ENCODE assay signal across 18 cellular contexts in the genomic region with DNA sequence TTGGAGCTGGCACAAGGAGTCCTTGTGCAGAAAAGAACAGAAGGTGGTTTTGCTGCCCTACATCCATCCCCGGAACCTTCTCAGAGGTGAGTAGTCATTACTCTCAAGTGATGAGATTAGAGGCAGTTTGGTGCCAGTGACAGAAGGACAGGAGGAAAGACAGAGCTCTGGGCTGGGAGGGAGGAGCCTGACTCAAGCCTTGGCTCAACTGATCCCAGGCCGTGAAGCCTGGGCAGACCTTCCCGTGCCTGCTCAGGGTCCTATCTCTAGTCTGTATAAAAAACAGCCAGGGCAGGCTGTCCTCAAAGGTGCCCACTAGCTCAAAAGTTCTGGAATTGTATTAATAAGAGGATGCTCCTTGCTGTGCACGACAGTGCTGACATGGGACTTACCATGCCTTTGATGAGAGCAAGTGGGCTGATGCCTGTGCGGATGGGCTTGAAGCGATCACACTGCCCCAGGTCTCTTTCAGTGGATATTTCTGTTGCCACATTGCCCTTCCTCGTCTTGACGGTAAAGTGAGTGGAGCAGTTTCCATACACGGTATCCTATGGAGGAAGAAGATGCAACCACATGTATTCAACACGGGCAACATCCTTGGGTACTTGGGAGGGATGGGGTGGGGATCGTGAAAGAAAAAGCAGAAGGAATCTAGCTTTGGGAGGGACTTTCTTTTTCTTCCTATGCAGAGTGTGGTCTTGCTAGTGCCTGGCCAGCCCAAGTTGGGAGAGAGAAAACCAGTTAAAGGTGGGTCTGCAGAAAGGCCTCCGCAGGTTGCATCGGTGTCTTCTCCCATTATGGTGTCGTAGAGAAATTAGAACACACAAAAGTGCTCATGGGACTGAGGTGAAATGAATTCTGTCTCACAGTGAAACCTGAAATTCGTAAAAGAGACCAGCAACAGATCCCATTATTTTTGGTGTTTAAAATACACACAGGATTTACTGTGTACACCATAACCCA. TPM values are rescaled to one million over a fixed set of nuclear protein-coding genes. Genes with fewer than 3 reads are reported as not detected.
"Had no signal": no experiment of that assay in that cellular context is flagged by ENCODE, and none has a peak within 500 bp of the region (broad histone marks: within the 10 kb centered on the region; RNA-seq: fewer than 3 reads in every experiment).

No MANE protein-coding gene starts in this region.

- H3K27ac ChIP-seq: neutrophil, thyroid gland, upper lobe of left lung, vagina had no signal

- H3K36me3 Mint-ChIP-seq: naive thymus-derived CD4-positive, alpha-beta T cell had no signal

- H3K4me1 Mint-ChIP-seq: nephron progenitor cell had no signal

- H3K4me3 Mint-ChIP-seq: dendritic cell treated with granulocyte-macrophage colony-stimulating factor and Interleukin-4, amounts not matched to agents 40 ng/mL and 50 ng/mL, for 4 days; naive thymus-derived CD4-positive, alpha-beta T cell; nephron progenitor cell had no signal

- H3K36me3 ChIP-seq: heart right ventricle, neutrophil, thyroid gland, upper lobe of left lung, vagina had no signal

- H3K27me3 ChIP-seq: heart right ventricle, thyroid gland, upper lobe of left lung, vagina had no signal

- DNase-seq: erythroblast; heart right ventricle; hypothalamus; mesendoderm; naive thymus-derived CD4-positive, alpha-beta T cell; nephron progenitor cell; small intestine; stimulated activated CD4-positive, alpha-beta T cell treated with anti-CD3 and anti-CD28 coated beads, Interleukin-12 subunit alpha, Interleukin-12 subunit beta, amount 100 ng/mL, for 4 hours; stimulated activated naive CD4-positive, alpha-beta T cell treated with Interleukin-2 at 50 U/mL for 16 hours; thyroid gland; upper lobe of left lung had no signal

- ATAC-seq: heart right ventricle; naive thymus-derived CD4-positive, alpha-beta T cell had no signal

- H3K4me3 ChIP-seq: heart right ventricle, thyroid gland, upper lobe of left lung, vagina had no signal

- H3K27ac Mint-ChIP-seq: dendritic cell treated with granulocyte-macrophage colony-stimulating factor and Interleukin-4, amounts not matched to agents 40 ng/mL and 50 ng/mL, for 4 days; nephron progenitor cell had no signal

- H3K9me3 Mint-ChIP-seq: dendritic cell treated with granulocyte-macrophage colony-stimulating factor and Interleukin-4, amounts not matched to agents 40 ng/mL and 50 ng/mL, for 4 days; nephron progenitor cell had no signal

- FAIRE-seq: frontal cortex, islet of Langerhans, small intestine had no signal

- H3K9me3 ChIP-seq: heart right ventricle, neutrophil, thyroid gland, upper lobe of left lung, vagina had no signal

- H3K4me1 ChIP-seq: vagina had no signal

RNA-seq across cellular contexts. Expression of gene APOB, which starts 6.9 kb away (rescaled TPM):
- total RNA-seq: mononuclear cell; naive thymus-derived CD4-positive, alpha-beta T cell; vagina had no signal
- polyA plus RNA-seq: fibroblast of lung; naive thymus-derived CD4-positive, alpha-beta T cell had no signal
